In the genomic region with DNA sequence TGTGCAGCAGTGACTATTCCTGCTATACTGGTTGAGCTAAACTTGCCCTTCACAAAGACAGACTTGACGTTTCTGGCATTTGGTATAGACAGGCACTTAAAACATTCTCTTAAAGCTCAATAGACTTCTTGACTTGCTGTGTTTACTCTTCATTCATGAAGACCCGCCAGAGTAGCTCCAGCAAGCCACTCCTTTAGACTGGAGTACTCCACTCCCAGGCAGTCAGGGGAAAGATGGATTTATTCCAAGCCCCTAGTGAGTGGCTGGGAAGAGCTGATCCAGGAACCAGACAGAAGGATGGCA, we compare ENCODE assay signal across 16 cellular contexts.
"Had no signal": no experiment of that assay in that cellular context is flagged by ENCODE, and none has a peak within 500 bp of the region (broad histone marks: within the 10 kb centered on the region; RNA-seq: fewer than 3 reads in every experiment).

No MANE protein-coding gene starts in this region.

- H3K4me1 ChIP-seq: gastrocnemius medialis, left ventricle myocardium inferior, psoas muscle, right lobe of liver, spleen had no signal

- ATAC-seq: activated CD8-positive, alpha-beta T cell treated with anti-CD3 and anti-CD28 coated beads for 36 hours; gastrocnemius medialis; psoas muscle; right lobe of liver; stimulated activated memory B cell treated with anti-CD40 and anti-IgM and Interleukin-4, amounts not matched to agents 10 μg/mL and 1 μg/mL and 100 μg/mL, for 72 hours had no signal

- H3K4me3 Mint-ChIP-seq: activated CD8-positive, alpha-beta T cell treated with anti-CD3 and anti-CD28 coated beads for 36 hours; nephron progenitor cell; stimulated activated memory B cell treated with anti-CD40 and anti-IgM and Interleukin-4, amounts not matched to agents 10 μg/mL and 1 μg/mL and 100 μg/mL, for 72 hours had no signal

- H3K27ac Mint-ChIP-seq: activated CD8-positive, alpha-beta T cell treated with anti-CD3 and anti-CD28 coated beads for 36 hours; nephron progenitor cell; stimulated activated memory B cell treated with anti-CD40 and anti-IgM and Interleukin-4, amounts not matched to agents 10 μg/mL and 1 μg/mL and 100 μg/mL, for 72 hours had no signal

- H3K27me3 ChIP-seq: cardiac muscle cell, gastrocnemius medialis, right lobe of liver, spleen, transverse colon had no signal

- H3K27me3 Mint-ChIP-seq: activated CD8-positive, alpha-beta T cell treated with anti-CD3 and anti-CD28 coated beads for 36 hours had no signal

- H3K27ac ChIP-seq: cardiac muscle cell, gastrocnemius medialis, left ventricle myocardium inferior, psoas muscle, right lobe of liver, spleen, transverse colon had no signal

- H3K36me3 ChIP-seq: cardiac muscle cell, right lobe of liver, transverse colon had no signal

- H3K9me3 Mint-ChIP-seq: activated CD8-positive, alpha-beta T cell treated with anti-CD3 and anti-CD28 coated beads for 36 hours; nephron progenitor cell; stimulated activated memory B cell treated with anti-CD40 and anti-IgM and Interleukin-4, amounts not matched to agents 10 μg/mL and 1 μg/mL and 100 μg/mL, for 72 hours had no signal

- DNase-seq: activated CD8-positive, alpha-beta memory T cell treated with anti-CD3 and anti-CD28 coated beads, Interleukin-2, amount 50 U/mL, for 4 hours; activated CD8-positive, alpha-beta T cell treated with anti-CD3 and anti-CD28 coated beads for 36 hours; gastrocnemius medialis; left ventricle myocardium inferior; nephron progenitor cell; psoas muscle; right lobe of liver; spleen; stimulated activated CD4-positive, alpha-beta T cell treated with anti-CD3 and anti-CD28 coated beads, Interleukin-1b, Interleukin-23, amount 100 ng/mL, for 48 hours; T-helper 9 cell; transverse colon had no signal

- H3K4me1 Mint-ChIP-seq: nephron progenitor cell; stimulated activated memory B cell treated with anti-CD40 and anti-IgM and Interleukin-4, amounts not matched to agents 10 μg/mL and 1 μg/mL and 100 μg/mL, for 72 hours had no signal

- FAIRE-seq: astrocyte, colon, keratinocyte had no signal

- H3K4me3 ChIP-seq: cardiac muscle cell, gastrocnemius medialis, left ventricle myocardium inferior, psoas muscle, right lobe of liver, spleen, transverse colon had no signal

- H3K36me3 Mint-ChIP-seq: stimulated activated memory B cell treated with anti-CD40 and anti-IgM and Interleukin-4, amounts not matched to agents 10 μg/mL and 1 μg/mL and 100 μg/mL, for 72 hours had no signal

- H3K9me3 ChIP-seq: gastrocnemius medialis, left ventricle myocardium inferior, psoas muscle, right lobe of liver, spleen, transverse colon had no signal
